ENCODE assay signal across 8 cellular contexts in genomic region chr22:47423266-47423665, GRCh38.
"Had no signal": no experiment of that assay in that cellular context is flagged by ENCODE, and none has a peak within 500 bp of the region (broad histone marks: within the 10 kb centered on the region; RNA-seq: fewer than 3 reads in every experiment).

No MANE protein-coding gene starts in this region.

- H3K4me1 ChIP-seq: HAP-1 had no signal

- H3K27ac ChIP-seq: GM23248, HL-60 had no signal

- H3K4me3 ChIP-seq: GM23248, HAP-1 had no signal

- H3K36me3 ChIP-seq: HAP-1 had no signal

- H3K4me3 Mint-ChIP-seq: HFFc6 had no signal

- ATAC-seq: HCT116 had no signal

- H3K9me3 ChIP-seq: HAP-1 had no signal

- DNase-seq: GM23248, GOT3, H7, HFFc6, IMR-90 had no signal

- H3K9ac ChIP-seq: GM23248 had no signal

- H3K27ac Mint-ChIP-seq: HFFc6 had no signal

- H2AFZ ChIP-seq: GM23248 had no signal
